Comparison of ENCODE assay signal across 16 cellular contexts in the genomic region with DNA sequence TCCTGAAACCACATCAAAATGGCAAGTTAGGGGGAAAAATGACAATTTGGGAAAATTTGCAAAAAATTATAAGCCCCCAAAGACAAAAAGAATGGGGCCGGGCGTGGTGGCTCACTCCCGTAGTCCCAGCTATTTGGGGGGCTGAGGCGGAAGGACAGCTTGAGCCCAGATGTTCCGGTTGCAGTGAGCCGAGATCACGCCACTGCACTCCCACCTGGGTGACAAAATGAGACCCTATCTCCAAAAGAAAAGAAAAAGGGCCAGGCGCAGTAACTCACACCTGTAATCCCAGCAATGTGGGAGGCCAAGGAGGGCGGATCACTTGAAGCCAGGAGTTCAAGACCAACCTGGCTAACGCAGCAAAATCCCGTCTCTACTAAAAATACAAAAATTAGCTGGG. TPM values are rescaled to one million over a fixed set of nuclear protein-coding genes. Genes with fewer than 3 reads are reported as not detected.
A peak's percentile ranks its signal among the peaks of the same experiment; 100 is the strongest.
DNase-seq lines count a peak whose midpoint lies in the region; ATAC-seq and TF ChIP-seq lines count a peak whose summit lies in the region.
"Had no signal": no experiment of that assay in that cellular context is flagged by ENCODE, and none has a peak within 500 bp of the region (broad histone marks: within the 10 kb centered on the region; RNA-seq: fewer than 3 reads in every experiment).

No MANE protein-coding gene starts in this region.

- H3K36me3 Mint-ChIP-seq in activated CD4-positive, alpha-beta T cell treated with anti-CD3 and anti-CD28 coated beads, Interleukin-2, amount 10 ng/mL, durations not matched to agents 24 days and 14 days (ENCODE audit: low read depth), result peaks cover 23% of the 10 kb centered on the region
- peaks cover 23% of the 10 kb centered on the region for H3K36me3 Mint-ChIP-seq in activated T-helper 1 cell treated with anti-CD3 and anti-CD28 coated beads, Interleukin-12 subunit alpha, Interleukin-12 subunit beta, Interleukin-2, Interleukin-4 antibody, amounts not matched to agents 30 ng/mL and 10 ng/mL and 1 ng/mL, durations not matched to agents 14 hours and 24 hours and 36 hours (ENCODE audit: low read depth)
- H3K36me3 Mint-ChIP-seq in naive thymus-derived CD4-positive, alpha-beta T cell, result peaks cover 0 to 21% (median 6%) of the 10 kb centered on the region in 5 donors
- no peaks in the 10 kb centered on the region for H3K36me3 Mint-ChIP-seq in neural crest cell (ENCODE audit: low read depth)

- H3K27me3 ChIP-seq in naive thymus-derived CD4-positive, alpha-beta T cell (ENCODE audit: control insufficient read depth in 2 of 2, insufficient read depth in 2 of 2, low read length in 2 of 2), result no peaks in the 10 kb centered on the region
- H3K27me3 ChIP-seq: BLaER1 had no signal

- H3K4me3 Mint-ChIP-seq in activated CD4-positive, alpha-beta T cell treated with anti-CD3 and anti-CD28 coated beads, Interleukin-2, amount 10 ng/mL, durations not matched to agents 24 days and 14 days, result peak overlapping the region; percentile 9
- H3K4me3 Mint-ChIP-seq in activated T-helper 1 cell treated with anti-CD3 and anti-CD28 coated beads, Interleukin-12 subunit alpha, Interleukin-12 subunit beta, Interleukin-2, Interleukin-4 antibody, amounts not matched to agents 30 ng/mL and 10 ng/mL and 1 ng/mL, durations not matched to agents 14 hours and 24 hours and 36 hours, result peak overlapping the region; percentile 93
- peak overlapping the region in 4 of 10 donors; percentile 1 to 92 (median 46) for H3K4me3 Mint-ChIP-seq in naive thymus-derived CD4-positive, alpha-beta T cell
- H3K4me3 Mint-ChIP-seq in neural crest cell, result peak overlapping the region; percentile 3
- H3K4me3 Mint-ChIP-seq: HFFc6 had no signal

- no peak for TF ChIP-seq CTCF in neural crest cell (conservative IDR thresholded peaks at IDR 0.05)

- H3K27me3 Mint-ChIP-seq in activated CD4-positive, alpha-beta T cell treated with anti-CD3 and anti-CD28 coated beads, Interleukin-2, amount 10 ng/mL, durations not matched to agents 24 days and 14 days, result peaks cover 1% of the 10 kb centered on the region
- H3K27me3 Mint-ChIP-seq in activated T-helper 1 cell treated with anti-CD3 and anti-CD28 coated beads, Interleukin-12 subunit alpha, Interleukin-12 subunit beta, Interleukin-2, Interleukin-4 antibody, amounts not matched to agents 30 ng/mL and 10 ng/mL and 1 ng/mL, durations not matched to agents 14 hours and 24 hours and 36 hours (ENCODE audit: insufficient read depth), result peaks cover 1% of the 10 kb centered on the region
- peaks cover 0 to 8% (median 0%) of the 10 kb centered on the region in 5 donors for H3K27me3 Mint-ChIP-seq in naive thymus-derived CD4-positive, alpha-beta T cell
- H3K27me3 Mint-ChIP-seq in neural crest cell (ENCODE audit: low read depth), result peaks cover 3% of the 10 kb centered on the region

- peaks cover 37% of the 10 kb centered on the region for H3K4me1 Mint-ChIP-seq in activated CD4-positive, alpha-beta T cell treated with anti-CD3 and anti-CD28 coated beads, Interleukin-2, amount 10 ng/mL, durations not matched to agents 24 days and 14 days
- H3K4me1 Mint-ChIP-seq in activated T-helper 1 cell treated with anti-CD3 and anti-CD28 coated beads, Interleukin-12 subunit alpha, Interleukin-12 subunit beta, Interleukin-2, Interleukin-4 antibody, amounts not matched to agents 30 ng/mL and 10 ng/mL and 1 ng/mL, durations not matched to agents 14 hours and 24 hours and 36 hours (ENCODE audit: low read depth), result peaks cover 38% of the 10 kb centered on the region
- peaks cover 18 to 41% (median 33%) of the 10 kb centered on the region in 7 donors for H3K4me1 Mint-ChIP-seq in naive thymus-derived CD4-positive, alpha-beta T cell
- H3K4me1 Mint-ChIP-seq in neural crest cell, result peaks cover 24% of the 10 kb centered on the region

- no peaks in the 10 kb centered on the region for H3K36me3 ChIP-seq in naive thymus-derived CD4-positive, alpha-beta T cell (ENCODE audit: control insufficient read depth in 2 of 3, insufficient read depth in 3 of 3, low read length in 3 of 3)

- no peaks in the 10 kb centered on the region for H3K9me3 ChIP-seq in naive thymus-derived CD4-positive, alpha-beta T cell (ENCODE audit: control insufficient read depth in 2 of 3, low read length in 3 of 3)

- CTCF ChIA-PET in naive thymus-derived CD4-positive, alpha-beta T cell (lab: Charles Lee), result interaction anchor here (0.7 to 5.2 kb wide), 3 partner anchors 49 to 129 kb away, joined by 3 to 34 read pairs (median 4); no protein-coding TSS in a partner anchor

- peaks cover 27 to 31% of the 10 kb centered on the region in 2 donors for H3K4me1 ChIP-seq in naive thymus-derived CD4-positive, alpha-beta T cell (ENCODE audit: control insufficient read depth in 2 of 2, insufficient read depth in 2 of 2, low read length in 2 of 2)

- peak overlapping the region; percentile 91 for H3K27ac Mint-ChIP-seq in activated CD4-positive, alpha-beta T cell treated with anti-CD3 and anti-CD28 coated beads, Interleukin-2, amount 10 ng/mL, durations not matched to agents 24 days and 14 days
- H3K27ac Mint-ChIP-seq in activated T-helper 1 cell treated with anti-CD3 and anti-CD28 coated beads, Interleukin-12 subunit alpha, Interleukin-12 subunit beta, Interleukin-2, Interleukin-4 antibody, amounts not matched to agents 30 ng/mL and 10 ng/mL and 1 ng/mL, durations not matched to agents 14 hours and 24 hours and 36 hours, result no peak overlapping the region
- H3K27ac Mint-ChIP-seq in naive thymus-derived CD4-positive, alpha-beta T cell, result peak overlapping the region in 5 of 9 donors; percentile 2 to 96 (median 45)
- H3K27ac Mint-ChIP-seq in neural crest cell (ENCODE audit: unreplicated experiment), result no peak overlapping the region

- intact Hi-C loops in activated CD4-positive, alpha-beta T cell treated with anti-CD3 and anti-CD28 coated beads, Interleukin-2, amount 10 ng/mL, durations not matched to agents 24 days and 14 days (cut with micrococcal nuclease), result no loop called here
- intact Hi-C loops in activated T-helper 1 cell treated with anti-CD3 and anti-CD28 coated beads, Interleukin-12 subunit alpha, Interleukin-12 subunit beta, Interleukin-2, Interleukin-4 antibody, amounts not matched to agents 30 ng/mL and 10 ng/mL and 1 ng/mL, durations not matched to agents 14 hours and 24 hours and 36 hours (cut with micrococcal nuclease), result loop anchor here (5.0 kb wide), 2 partner anchors 85 to 470 kb away; partner anchors contain the start of genes C12orf57, IFFO1 and RNU7-1
- intact Hi-C loops in naive thymus-derived CD4-positive, alpha-beta T cell (cut with micrococcal nuclease), result no loop called here

- no peak for ATAC-seq in naive thymus-derived CD4-positive, alpha-beta T cell
- ATAC-seq in GM21717 (IDR thresholded peaks at IDR 0.05; ENCODE audit: unreplicated experiment), result no peak
- no peak for ATAC-seq in GM19351 (IDR thresholded peaks at IDR 0.05; ENCODE audit: unreplicated experiment)
- ATAC-seq: GM12878, HepG2 had no signal

- POLR2A ChIA-PET in naive thymus-derived CD4-positive, alpha-beta T cell (lab: Charles Lee), result interaction anchor here (0.6 to 6.7 kb wide), 9 partner anchors 10 to 95 kb away, joined by 3 to 154 read pairs (median 6); partner anchors contain the start of genes CD27, MRPL51, NOP2 and TAPBPL

- no peak overlapping the region for H3K4me3 ChIP-seq in naive thymus-derived CD4-positive, alpha-beta T cell (ENCODE audit: low read length)
- H3K4me3 ChIP-seq: BLaER1, GM12878 had no signal

- no peak for DNase-seq in activated CD4-positive, alpha-beta T cell treated with anti-CD3 and anti-CD28 coated beads, Interleukin-2, amount 10 ng/mL, durations not matched to agents 24 days and 14 days
- DNase-seq in activated CD4-positive, alpha-beta T cell treated with anti-CD3 and anti-CD28 coated beads, Interleukin-2, amount 50 U/mL, for 48 hours, result no peak
- DNase-seq in activated T-helper 1 cell treated with anti-CD3 and anti-CD28 coated beads, Interleukin-12 subunit alpha, Interleukin-12 subunit beta, Interleukin-2, Interleukin-4 antibody, amounts not matched to agents 30 ng/mL and 10 ng/mL and 1 ng/mL, durations not matched to agents 14 hours and 24 hours and 36 hours (ENCODE audit: low spot score), result no peak
- no peak for DNase-seq in naive thymus-derived CD4-positive, alpha-beta T cell
- DNase-seq in neural crest cell (ENCODE audit: low read depth, low spot score) (no peak), 8988T (no peak)
- DNase-seq: Calu3, DMS79 had no signal

- H3K27ac ChIP-seq in naive thymus-derived CD4-positive, alpha-beta T cell (ENCODE audit: low read depth, low read length), result no peak overlapping the region
- H3K27ac ChIP-seq: BLaER1 had no signal

- no peaks in the 10 kb centered on the region for H3K9me3 Mint-ChIP-seq in activated CD4-positive, alpha-beta T cell treated with anti-CD3 and anti-CD28 coated beads, Interleukin-2, amount 10 ng/mL, durations not matched to agents 24 days and 14 days
- H3K9me3 Mint-ChIP-seq in activated T-helper 1 cell treated with anti-CD3 and anti-CD28 coated beads, Interleukin-12 subunit alpha, Interleukin-12 subunit beta, Interleukin-2, Interleukin-4 antibody, amounts not matched to agents 30 ng/mL and 10 ng/mL and 1 ng/mL, durations not matched to agents 14 hours and 24 hours and 36 hours, result no peaks in the 10 kb centered on the region
- no peaks in the 10 kb centered on the region for H3K9me3 Mint-ChIP-seq in naive thymus-derived CD4-positive, alpha-beta T cell
- H3K9me3 Mint-ChIP-seq in neural crest cell, result no peaks in the 10 kb centered on the region
- H3K9me3 Mint-ChIP-seq: HFFc6 had no signal

RNA-seq across cellular contexts. Expression of gene VAMP1, which starts 2.0 kb away (rescaled TPM):
- total RNA-seq in activated CD4-positive, alpha-beta T cell treated with anti-CD3 and anti-CD28 coated beads, Interleukin-2, amount 10 ng/mL, durations not matched to agents 24 days and 14 days, result 50.0 and 51.2 TPM in 2 replicates
- 49.7 and 52.8 TPM in 2 replicates for total RNA-seq in activated T-helper 1 cell treated with anti-CD3 and anti-CD28 coated beads, Interleukin-12 subunit alpha, Interleukin-12 subunit beta, Interleukin-2, Interleukin-4 antibody, amounts not matched to agents 30 ng/mL and 10 ng/mL and 1 ng/mL, durations not matched to agents 14 hours and 24 hours and 36 hours
- total RNA-seq in naive thymus-derived CD4-positive, alpha-beta T cell, result 100 to 1,000 TPM in 2 of 5 experiments, 10 to 100 TPM in 3; 38.7 to 123 (median 47.9) TPM
- 10 to 100 TPM; 10.9 to 14.0 TPM for polyA plus RNA-seq in naive thymus-derived CD4-positive, alpha-beta T cell
- total RNA-seq in neural crest cell, result 8.7 and 9.8 TPM in 2 replicates

RNA-seq across cellular contexts. Expression of gene MRPL51, which starts 20.6 kb away (rescaled TPM):
- total RNA-seq in activated CD4-positive, alpha-beta T cell treated with anti-CD3 and anti-CD28 coated beads, Interleukin-2, amount 10 ng/mL, durations not matched to agents 24 days and 14 days, result 277 and 280 TPM in 2 replicates
- total RNA-seq in activated T-helper 1 cell treated with anti-CD3 and anti-CD28 coated beads, Interleukin-12 subunit alpha, Interleukin-12 subunit beta, Interleukin-2, Interleukin-4 antibody, amounts not matched to agents 30 ng/mL and 10 ng/mL and 1 ng/mL, durations not matched to agents 14 hours and 24 hours and 36 hours, result 250 and 258 TPM in 2 replicates
- total RNA-seq in naive thymus-derived CD4-positive, alpha-beta T cell, result 100 to 1,000 TPM in 1 of 5 experiments, 10 to 100 TPM in 4; 22.5 to 208 (median 80.9) TPM
- 100 to 1,000 TPM; 204 to 220 TPM for polyA plus RNA-seq in naive thymus-derived CD4-positive, alpha-beta T cell
- total RNA-seq in neural crest cell, result 262 and 272 TPM in 2 replicates

RNA-seq across cellular contexts. Expression of gene TAPBPL, which starts 20.6 kb away (rescaled TPM):
- 31.9 and 33.0 TPM in 2 replicates for total RNA-seq in activated CD4-positive, alpha-beta T cell treated with anti-CD3 and anti-CD28 coated beads, Interleukin-2, amount 10 ng/mL, durations not matched to agents 24 days and 14 days
- 34.1 and 34.3 TPM in 2 replicates for total RNA-seq in activated T-helper 1 cell treated with anti-CD3 and anti-CD28 coated beads, Interleukin-12 subunit alpha, Interleukin-12 subunit beta, Interleukin-2, Interleukin-4 antibody, amounts not matched to agents 30 ng/mL and 10 ng/mL and 1 ng/mL, durations not matched to agents 14 hours and 24 hours and 36 hours
- 10 to 100 TPM; 23.0 to 65.4 (median 52.9) TPM for total RNA-seq in naive thymus-derived CD4-positive, alpha-beta T cell
- 100 to 1,000 TPM in 1 of 2 donors, 10 to 100 TPM in 1; 48.7 to 104 TPM for polyA plus RNA-seq in naive thymus-derived CD4-positive, alpha-beta T cell
- 0.73 and 1.2 TPM in 2 replicates for total RNA-seq in neural crest cell
- total RNA-seq: G401 had no signal

RNA-seq across cellular contexts. Expression of gene NCAPD2, which starts 21.4 kb away (rescaled TPM):
- total RNA-seq in activated CD4-positive, alpha-beta T cell treated with anti-CD3 and anti-CD28 coated beads, Interleukin-2, amount 10 ng/mL, durations not matched to agents 24 days and 14 days, result 104 and 106 TPM in 2 replicates
- total RNA-seq in activated T-helper 1 cell treated with anti-CD3 and anti-CD28 coated beads, Interleukin-12 subunit alpha, Interleukin-12 subunit beta, Interleukin-2, Interleukin-4 antibody, amounts not matched to agents 30 ng/mL and 10 ng/mL and 1 ng/mL, durations not matched to agents 14 hours and 24 hours and 36 hours, result 91.6 and 93.4 TPM in 2 replicates
- total RNA-seq in naive thymus-derived CD4-positive, alpha-beta T cell, result 100 to 1,000 TPM in 1 of 5 experiments, 10 to 100 TPM in 4; 30.3 to 121 (median 38.4) TPM
- 10 to 100 TPM; 24.4 to 46.7 TPM for polyA plus RNA-seq in naive thymus-derived CD4-positive, alpha-beta T cell
- total RNA-seq in neural crest cell, result 133 TPM in 2 replicates

RNA-seq across cellular contexts. Expression of gene CD27, which starts 27.7 kb away (rescaled TPM):
- 74.0 and 77.7 TPM in 2 replicates for total RNA-seq in activated CD4-positive, alpha-beta T cell treated with anti-CD3 and anti-CD28 coated beads, Interleukin-2, amount 10 ng/mL, durations not matched to agents 24 days and 14 days
- total RNA-seq in activated T-helper 1 cell treated with anti-CD3 and anti-CD28 coated beads, Interleukin-12 subunit alpha, Interleukin-12 subunit beta, Interleukin-2, Interleukin-4 antibody, amounts not matched to agents 30 ng/mL and 10 ng/mL and 1 ng/mL, durations not matched to agents 14 hours and 24 hours and 36 hours, result 82.1 and 82.3 TPM in 2 replicates
- total RNA-seq in naive thymus-derived CD4-positive, alpha-beta T cell, result 100 to 1,000 TPM in 4 of 5 experiments, 10 to 100 TPM in 1; 74.1 to 217 (median 130) TPM
- 100 to 1,000 TPM; 560 to 590 TPM for polyA plus RNA-seq in naive thymus-derived CD4-positive, alpha-beta T cell
- not detected in 2 replicates for total RNA-seq in neural crest cell
- total RNA-seq: Calu3, G401, H4, HepG2 had no signal

Comparison
In these comparisons a context has a peak if more than half of its experiments do, and no peak if none do; other contexts are left out.
1. H3K27ac Mint-ChIP-seq: peak in activated CD4-positive, alpha-beta T cell treated with anti-CD3 and anti-CD28 coated beads, Interleukin-2, amount 10 ng/mL, durations not matched to agents 24 days and 14 days (single experiment) and naive thymus-derived CD4-positive, alpha-beta T cell (5 of 9); none in activated T-helper 1 cell treated with anti-CD3 and anti-CD28 coated beads, Interleukin-12 subunit alpha, Interleukin-12 subunit beta, Interleukin-2, Interleukin-4 antibody, amounts not matched to agents 30 ng/mL and 10 ng/mL and 1 ng/mL, durations not matched to agents 14 hours and 24 hours and 36 hours (single experiment) and neural crest cell (single experiment).
2. RNA of gene TAPBPL, which starts 20.6 kb away (total RNA-seq): 23.0 to 65.4 TPM in naive thymus-derived CD4-positive, alpha-beta T cell, 34.1 to 34.3 TPM in activated T-helper 1 cell treated with anti-CD3 and anti-CD28 coated beads, Interleukin-12 subunit alpha, Interleukin-12 subunit beta, Interleukin-2, Interleukin-4 antibody, amounts not matched to agents 30 ng/mL and 10 ng/mL and 1 ng/mL, durations not matched to agents 14 hours and 24 hours and 36 hours and 31.9 to 33.0 TPM in activated CD4-positive, alpha-beta T cell treated with anti-CD3 and anti-CD28 coated beads, Interleukin-2, amount 10 ng/mL, durations not matched to agents 24 days and 14 days; 0.73 to 1.2 TPM in neural crest cell; every median in the first group is over 10 times any median in the second.